In the genomic region with DNA sequence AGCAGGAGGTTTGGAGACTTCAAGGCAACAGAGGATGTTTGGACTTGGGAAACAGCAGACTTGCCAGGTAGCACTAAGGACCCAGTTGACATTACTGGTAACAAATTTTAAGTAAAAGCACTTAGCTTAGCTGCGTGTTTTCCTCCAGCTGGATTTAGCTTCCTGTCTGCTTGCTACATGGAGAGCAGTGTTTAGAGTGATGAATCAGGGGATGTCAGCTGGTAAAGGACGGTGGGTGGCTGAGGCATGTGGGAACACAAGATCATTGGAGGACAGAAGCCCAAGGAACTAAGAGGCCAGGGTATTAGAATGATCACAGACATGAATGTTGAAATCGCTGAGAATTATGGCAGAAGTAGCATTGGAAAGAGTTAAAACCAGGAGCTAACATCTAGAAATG, we compare ENCODE assay signal across 14 cellular contexts. TPM values are rescaled to one million over a fixed set of nuclear protein-coding genes. Genes with fewer than 3 reads are reported as not detected.
DNase-seq lines count a peak whose midpoint lies in the region; ATAC-seq and TF ChIP-seq lines count a peak whose summit lies in the region.
"Had no signal": no experiment of that assay in that cellular context is flagged by ENCODE, and none has a peak within 500 bp of the region (broad histone marks: within the 10 kb centered on the region; RNA-seq: fewer than 3 reads in every experiment).

No MANE protein-coding gene starts in this region.

- H3K27ac ChIP-seq in right cardiac atrium (ENCODE audit: low read length), result peak overlapping the region; percentile 50

- peak; percentile 41 for DNase-seq in AG10803 (ENCODE audit: low read depth)
- peak; percentile 68 to 90 for DNase-seq in cardiac fibroblast (ENCODE audit: low read depth in 2 of 2)
- DNase-seq in right cardiac atrium, result no peak
- DNase-seq in pulmonary artery endothelial cell (ENCODE audit: low read depth, low spot score), result peak; percentile 69
- no peak for DNase-seq in GM03348 (ENCODE audit: low spot score)
- no peak for DNase-seq in activated CD4-positive, alpha-beta T cell treated with anti-CD3 and anti-CD28 coated beads for 48 hours
- no peak for DNase-seq in stimulated activated CD8-positive, alpha-beta memory T cell treated with anti-CD3 and anti-CD28 coated beads, Interleukin-4, amount 100 ng/mL, for 48 hours
- no peak for DNase-seq in superior temporal gyrus (ENCODE audit: extremely low spot score)
- DNase-seq: activated T-cell treated with anti-CD3 and anti-CD28 coated beads, Interleukin-2, amount 50 U/mL, for 24 hours; immature natural killer cell; naive thymus-derived CD4-positive, alpha-beta T cell; NCI-H1105 had no signal

- no peak for TF ChIP-seq CTCF in AG10803 (conservative IDR thresholded peaks at IDR 0.05; ENCODE audit: low read length)
- TF ChIP-seq CTCF in cardiac fibroblast (IDR thresholded peaks at IDR 0.05; ENCODE audit: low read depth, low read length), result no peak

- intact Hi-C loops in right cardiac atrium (cut with DNase I), result no loop called here

- peaks cover 8% of the 10 kb centered on the region for H3K4me1 ChIP-seq in right cardiac atrium (ENCODE audit: control insufficient read depth, insufficient read depth, low read length)

- no peak overlapping the region for H3K4me3 ChIP-seq in AG10803 (ENCODE audit: low read length)
- no peak overlapping the region for H3K4me3 ChIP-seq in cardiac fibroblast (replicated peaks in 1 of 2; ENCODE audit: low read depth in 2 of 2, low read length in 2 of 2)
- H3K4me3 ChIP-seq in right cardiac atrium (ENCODE audit: low read length), result no peak overlapping the region

- H3K27me3 ChIP-seq in right cardiac atrium (ENCODE audit: control insufficient read depth, insufficient read depth), result no peaks in the 10 kb centered on the region

- WGBS in right cardiac atrium, result 44% methylated on average over 3 of the region's 3 CpGs

- peak; percentile 5 to 39 for ATAC-seq in right cardiac atrium
- ATAC-seq: naive thymus-derived CD4-positive, alpha-beta T cell; sciatic nerve; stimulated activated memory B cell treated with anti-CD40 and anti-IgM and Interleukin-4, amounts not matched to agents 10 μg/mL and 1 μg/mL and 100 μg/mL, for 72 hours had no signal

- no peaks in the 10 kb centered on the region for H3K9me3 ChIP-seq in right cardiac atrium (ENCODE audit: control insufficient read depth, low read length)

RNA-seq across cellular contexts. Expression of a gene that starts 34.2 kb away (rescaled TPM):
- total RNA-seq in right cardiac atrium (100 to 1,000 TPM; 127 to 214 (median 137) TPM), pulmonary artery endothelial cell (275 and 308 TPM in 2 replicates)
- 93.9 TPM for polyA plus RNA-seq in right cardiac atrium

Comparison
In these comparisons a context has a peak if more than half of its experiments do, and no peak if none do; other contexts are left out.
1. DNase-seq: peak in AG10803 (single experiment), cardiac fibroblast (2 of 2) and pulmonary artery endothelial cell (single experiment); none in right cardiac atrium (0 of 3), GM03348 (single experiment), activated CD4-positive, alpha-beta T cell treated with anti-CD3 and anti-CD28 coated beads for 48 hours (single experiment), stimulated activated CD8-positive, alpha-beta memory T cell treated with anti-CD3 and anti-CD28 coated beads, Interleukin-4, amount 100 ng/mL, for 48 hours (single experiment) and superior temporal gyrus (single experiment).